ENCODE assay signal across 29 cellular contexts in the genomic region with DNA sequence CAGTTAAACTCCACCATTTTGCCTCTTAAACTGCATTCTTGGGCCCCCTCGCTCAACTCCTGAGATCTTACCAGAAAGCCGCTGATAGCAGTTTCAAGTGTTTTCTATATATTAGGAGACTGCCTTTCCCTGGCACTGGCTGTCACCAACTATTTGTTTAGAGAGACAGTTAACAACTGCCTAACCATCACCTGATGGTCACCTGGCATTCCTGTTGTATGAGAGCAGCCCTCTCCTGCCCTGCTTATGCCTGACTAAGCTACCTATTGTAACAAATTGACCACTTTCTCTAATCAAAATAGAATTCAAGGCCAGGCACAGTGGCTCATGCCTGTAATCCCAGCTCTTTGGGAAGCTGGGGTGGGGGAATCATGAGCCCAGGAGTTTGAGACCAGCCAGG.
"Had no signal": no experiment of that assay in that cellular context is flagged by ENCODE, and none has a peak within 500 bp of the region (broad histone marks: within the 10 kb centered on the region; RNA-seq: fewer than 3 reads in every experiment).

No MANE protein-coding gene starts in this region.

- H3K36me3 ChIP-seq: adrenal gland, ascending aorta, brain microvascular endothelial cell, vagina had no signal

- H3K4me1 Mint-ChIP-seq: activated CD4-positive, alpha-beta T cell treated with anti-CD3 and anti-CD28 coated beads for 36 hours; immature natural killer cell; memory B cell; naive thymus-derived CD4-positive, alpha-beta T cell; stimulated activated effector memory CD8-positive, alpha-beta T cell treated with anti-CD3 and anti-CD28 coated beads, Interleukin-12 subunit alpha, Interleukin-12 subunit beta, amount 100 ng/mL, for 72 hours had no signal

- H3K4me3 Mint-ChIP-seq: activated CD4-positive, alpha-beta T cell treated with anti-CD3 and anti-CD28 coated beads for 36 hours; activated naive CD8-positive, alpha-beta T cell; activated T-cell treated with anti-CD3 and anti-CD28 coated beads, Interleukin-2, amount 50 U/mL, for 4 hours; immature natural killer cell; memory B cell; naive thymus-derived CD4-positive, alpha-beta T cell; neural crest cell; stimulated activated effector memory CD8-positive, alpha-beta T cell treated with anti-CD3 and anti-CD28 coated beads, Interleukin-12 subunit alpha, Interleukin-12 subunit beta, amount 100 ng/mL, for 72 hours; WTC11 had no signal

- H3K27me3 ChIP-seq: adrenal gland, ascending aorta, brain microvascular endothelial cell, hepatocyte, vagina had no signal

- H3K4me2 ChIP-seq: hepatocyte had no signal

- H3K4me3 ChIP-seq: adrenal gland, ascending aorta, hepatocyte, vagina had no signal

- ATAC-seq: activated CD4-positive, alpha-beta T cell treated with anti-CD3 and anti-CD28 coated beads for 36 hours; activated T-cell treated with anti-CD3 and anti-CD28 coated beads, Interleukin-2, amount 50 U/mL, for 4 hours; esophagus mucosa; naive thymus-derived CD4-positive, alpha-beta T cell; sciatic nerve; stimulated activated effector memory CD8-positive, alpha-beta T cell treated with anti-CD3 and anti-CD28 coated beads, Interleukin-12 subunit alpha, Interleukin-12 subunit beta, amount 100 ng/mL, for 72 hours; WTC11 had no signal

- H3K27ac Mint-ChIP-seq: activated CD4-positive, alpha-beta T cell treated with anti-CD3 and anti-CD28 coated beads for 36 hours; activated naive CD8-positive, alpha-beta T cell; activated T-helper 2 cell treated with anti-CD3 and anti-CD28 coated beads, Interferon-gamma antibody, Interleukin-2, Interleukin-4, amounts not matched to agents 10 μg/mL and 5 μg/mL and 100 μg/mL, durations not matched to agents 14 hours and 24 hours and 36 hours; immature natural killer cell; memory B cell; naive thymus-derived CD4-positive, alpha-beta T cell; stimulated activated effector memory CD8-positive, alpha-beta T cell treated with anti-CD3 and anti-CD28 coated beads, Interleukin-12 subunit alpha, Interleukin-12 subunit beta, amount 100 ng/mL, for 72 hours; WTC11 had no signal

- H3K27ac ChIP-seq: adrenal gland, ascending aorta, brain microvascular endothelial cell, hepatocyte, vagina had no signal

- DNase-seq: activated CD4-positive, alpha-beta T cell treated with anti-CD3 and anti-CD28 coated beads for 36 hours; activated CD4-positive, alpha-beta T cell treated with anti-CD3 and anti-CD28 coated beads, Interleukin-2, amount 50 U/mL, for 4 hours; activated CD8-positive, alpha-beta memory T cell treated with anti-CD3 and anti-CD28 coated beads for 24 hours; activated CD8-positive, alpha-beta memory T cell treated with anti-CD3 and anti-CD28 coated beads, Interleukin-2, amount 50 U/mL, for 4 hours; activated naive CD4-positive, alpha-beta T cell; activated T-cell treated with anti-CD3 and anti-CD28 coated beads, Interleukin-2, amount 50 U/mL, for 4 hours; adrenal gland; brain microvascular endothelial cell; central memory CD4-positive, alpha-beta T cell; effector memory CD4-positive, alpha-beta T cell; foreskin melanocyte; glutamatergic neuron; immature natural killer cell; naive thymus-derived CD4-positive, alpha-beta T cell; occipital lobe; small intestine; stimulated activated CD4-positive, alpha-beta T cell treated with anti-CD3 and anti-CD28 coated beads, Interleukin-2, amount 100 ng/mL, for 24 hours; trophoblast cell had no signal

- H3K9me3 ChIP-seq: adrenal gland, ascending aorta, vagina had no signal

- H2AFZ ChIP-seq: hepatocyte had no signal

- H3K4me1 ChIP-seq: adrenal gland, ascending aorta, vagina had no signal

- H3K9me3 Mint-ChIP-seq: activated T-cell treated with anti-CD3 and anti-CD28 coated beads, Interleukin-2, amount 50 U/mL, for 4 hours; activated T-helper 2 cell treated with anti-CD3 and anti-CD28 coated beads, Interferon-gamma antibody, Interleukin-2, Interleukin-4, amounts not matched to agents 10 μg/mL and 5 μg/mL and 100 μg/mL, durations not matched to agents 14 hours and 24 hours and 36 hours; immature natural killer cell; memory B cell; naive thymus-derived CD4-positive, alpha-beta T cell; neural crest cell; stimulated activated effector memory CD8-positive, alpha-beta T cell treated with anti-CD3 and anti-CD28 coated beads, Interleukin-12 subunit alpha, Interleukin-12 subunit beta, amount 100 ng/mL, for 72 hours; WTC11 had no signal

- H3K79me2 ChIP-seq: hepatocyte had no signal

- H3K36me3 Mint-ChIP-seq: immature natural killer cell; memory B cell; naive thymus-derived CD4-positive, alpha-beta T cell; stimulated activated effector memory CD8-positive, alpha-beta T cell treated with anti-CD3 and anti-CD28 coated beads, Interleukin-12 subunit alpha, Interleukin-12 subunit beta, amount 100 ng/mL, for 72 hours; WTC11 had no signal
